Comparison of ENCODE assay signal across 16 cellular contexts in the genomic region with DNA sequence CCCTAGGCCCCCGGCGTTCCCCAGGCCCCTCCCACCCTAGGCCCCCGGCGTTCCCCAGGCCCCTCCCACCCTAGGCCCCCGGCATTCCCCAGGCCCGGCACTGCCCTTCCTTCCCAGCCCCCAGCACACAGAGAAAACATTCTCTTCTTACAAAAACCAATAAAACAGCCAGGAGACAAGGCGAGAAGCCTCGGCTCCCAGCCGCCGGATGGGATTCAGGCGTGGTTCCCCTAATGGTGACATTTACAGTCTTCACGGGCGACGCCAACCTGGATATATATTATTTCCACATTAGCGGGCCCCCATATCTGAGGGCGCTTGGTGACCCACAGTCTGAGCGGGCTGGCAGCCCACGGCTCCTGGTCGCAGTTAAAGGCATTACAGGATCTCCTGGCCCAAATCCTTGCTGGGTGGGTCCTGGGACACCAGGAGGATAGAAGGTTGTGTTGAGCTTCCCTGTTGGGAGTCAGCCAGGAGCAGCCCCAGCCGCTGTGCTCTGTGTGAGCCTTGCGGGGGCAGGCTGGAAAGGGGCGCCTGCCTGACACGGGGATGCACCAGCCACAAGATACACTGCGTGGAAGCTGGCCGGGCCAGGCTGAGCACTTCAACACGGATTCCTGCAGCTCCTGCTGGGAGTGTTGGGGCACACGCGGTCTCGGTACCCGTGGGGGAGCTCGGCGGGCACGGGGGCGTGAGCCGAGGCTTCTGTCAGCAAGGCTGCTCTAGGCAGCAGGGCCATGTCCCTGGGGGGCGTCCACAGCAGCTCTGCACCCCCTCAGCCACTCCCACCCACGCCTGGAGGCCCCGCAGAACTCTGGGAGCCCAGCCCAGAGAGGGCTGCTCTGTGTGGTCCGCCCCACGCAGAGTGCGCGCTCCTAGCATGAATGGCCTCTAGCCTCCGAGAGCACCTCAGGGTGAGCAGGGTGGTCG.
DNase-seq lines count a peak whose midpoint lies in the region; ATAC-seq and TF ChIP-seq lines count a peak whose summit lies in the region.
"Had no signal": no experiment of that assay in that cellular context is flagged by ENCODE, and none has a peak within 500 bp of the region (broad histone marks: within the 10 kb centered on the region; RNA-seq: fewer than 3 reads in every experiment).

No MANE protein-coding gene starts in this region.

- POLR2A ChIA-PET in GM10248 (lab: Yijun Ruan, JAX): no interaction called here

- H3K27ac Mint-ChIP-seq in H9 (no peak overlapping the region; a peak in 1 of 7 replicates), progenitor cell of endocrine pancreas (peak overlapping the region; percentile 92)
- H3K27ac Mint-ChIP-seq: activated B cell treated with CpG ODN at 0.5 μM for 24 hours; naive thymus-derived CD8-positive, alpha-beta T cell; T-helper 17 cell had no signal

- H3K9me3 Mint-ChIP-seq in H9 (no peaks in the 10 kb centered on the region), progenitor cell of endocrine pancreas (ENCODE audit: low read depth) (no peaks in the 10 kb centered on the region)
- H3K9me3 Mint-ChIP-seq: activated B cell treated with CpG ODN at 0.5 μM for 24 hours had no signal

- H3K23ac ChIP-seq in H9 (ENCODE audit: insufficient read length, low read depth, low read length): no peak overlapping the region

- H3T11ph ChIP-seq in H9 (ENCODE audit: low read length): no peak overlapping the region

- H3K4me3 Mint-ChIP-seq in H9 (peak overlapping the region; percentile 59 to 76), progenitor cell of endocrine pancreas (ENCODE audit: low read depth) (peak overlapping the region; percentile 69)
- H3K4me3 Mint-ChIP-seq: activated B cell treated with CpG ODN at 0.5 μM for 24 hours; naive thymus-derived CD8-positive, alpha-beta T cell; T-helper 17 cell had no signal

- H4K20me1 ChIP-seq in H9 (ENCODE audit: control insufficient read depth, insufficient read depth, insufficient read length): no peaks in the 10 kb centered on the region

- H3K4me2 ChIP-seq in H9 (ENCODE audit: insufficient read depth, insufficient read length, low read length): peak overlapping the region; percentile 12

- no peaks in the 10 kb centered on the region for H3K9me3 ChIP-seq in H9 (ENCODE audit: control insufficient read depth, low read depth, low read length)

- H2BK15ac ChIP-seq in H9 (ENCODE audit: low read depth, low read length): no peak overlapping the region

- no peaks in the 10 kb centered on the region for H3K27me3 ChIP-seq in H9 (ENCODE audit: insufficient read depth, low read length)

- no peaks in the 10 kb centered on the region for H3K4me1 ChIP-seq in H9 (ENCODE audit: insufficient read depth, low read length)

- CTCF ChIA-PET in GM10248 (lab: Yijun Ruan, JAX): no interaction called here

- H3K27me3 Mint-ChIP-seq in H9 (ENCODE audit: low read depth): peaks cover 3% of the 10 kb centered on the region
- H3K27me3 Mint-ChIP-seq in progenitor cell of endocrine pancreas: no peaks in the 10 kb centered on the region
- H3K27me3 Mint-ChIP-seq: activated B cell treated with CpG ODN at 0.5 μM for 24 hours; naive thymus-derived CD8-positive, alpha-beta T cell; T-helper 17 cell had no signal

- H2AFZ ChIP-seq in H9 (ENCODE audit: low read length): no peak overlapping the region

- H3K79me1 ChIP-seq in H9 (ENCODE audit: insufficient read depth, low read depth, low read length, poor library complexity, severe bottlenecking): no peaks in the 10 kb centered on the region

- no CpG with 5 or more reads among the region's 44 CpGs for WGBS in H9 (ENCODE audit: extremely low coverage, insufficient read length, low lambda C conversion rate)

- H3K27ac ChIP-seq in H9 (ENCODE audit: insufficient read length, low read depth, low read length) (no peak overlapping the region), cingulate gyrus (ENCODE audit: low read depth, low read length) (peak overlapping the region; percentile 2)

- H4K91ac ChIP-seq in H9 (ENCODE audit: insufficient read length, low read depth, low read length): no peak overlapping the region

- H2BK120ac ChIP-seq in H9 (ENCODE audit: low read depth, low read length, poor library complexity, severe bottlenecking): no peak overlapping the region

- no peak overlapping the region for H2BK5ac ChIP-seq in H9 (ENCODE audit: insufficient read length, low read length)

- no peak overlapping the region for H2AK5ac ChIP-seq in H9 (ENCODE audit: insufficient read length, low read length)

- no peak overlapping the region for H3K4ac ChIP-seq in H9 (ENCODE audit: low read depth, low read length)

- H3K56ac ChIP-seq in H9 (ENCODE audit: insufficient read length, low read depth, low read length): no peak overlapping the region

- H2BK20ac ChIP-seq in H9 (ENCODE audit: low read depth, low read length, poor library complexity, severe bottlenecking): no peak overlapping the region

- no peak for TF ChIP-seq CTCF in H9 (conservative IDR thresholded peaks at IDR 0.05)
- TF ChIP-seq CTCF in progenitor cell of endocrine pancreas (IDR thresholded peaks at IDR 0.05; ENCODE audit: unreplicated experiment): no peak
- TF ChIP-seq CTCF in GM10248 (IDR thresholded peaks at IDR 0.05; ENCODE audit: control extremely low read depth, extremely low read depth, low read depth, missing control alignments): no peak

- DNase-seq in H9: no peak
- DNase-seq in iPS-NIHi7 (ENCODE audit: extremely low spot score): peak; percentile 82
- no peak for DNase-seq in progenitor cell of endocrine pancreas (ENCODE audit: low spot score, unreplicated experiment)
- no peak for DNase-seq in ureter (ENCODE audit: low spot score)
- DNase-seq in GM10248 (ENCODE audit: extremely low spot score): no peak
- DNase-seq: activated B cell treated with CpG ODN at 0.5 μM for 24 hours, activated gamma-delta T cell treated with Interleukin-2 at 50 U/mL for 16 hours, dermis blood vessel endothelial cell, EL, NCI-H446 had no signal

- no peaks in the 10 kb centered on the region for H3K79me2 ChIP-seq in H9 (ENCODE audit: insufficient read depth, low read length)

- H3K36me3 Mint-ChIP-seq in H9 (ENCODE audit: insufficient read depth in 1 of 3, low read depth in 3 of 3) (no peaks in the 10 kb centered on the region), progenitor cell of endocrine pancreas (ENCODE audit: insufficient read depth) (peaks cover 3% of the 10 kb centered on the region)

- no peak overlapping the region for H2BK12ac ChIP-seq in H9 (ENCODE audit: insufficient read length, low read depth, low read length)

- no peak overlapping the region for H4K5ac ChIP-seq in H9 (ENCODE audit: insufficient read length, low read depth, low read length)

- ATAC-seq in HG03520 (IDR thresholded peaks at IDR 0.05; ENCODE audit: unreplicated experiment) (no peak), GM19351 (IDR thresholded peaks at IDR 0.05; ENCODE audit: unreplicated experiment) (no peak)
- ATAC-seq: GM12878; naive thymus-derived CD8-positive, alpha-beta T cell; T-helper 17 cell had no signal

- H3K14ac ChIP-seq in H9 (ENCODE audit: insufficient read depth, low read length): peak overlapping the region; percentile 36; the same call in 1 of the 2 replicates

- H4K8ac ChIP-seq in H9 (replicated peaks; ENCODE audit: insufficient read length, low read depth, low read length): no peak overlapping the region

- H3K18ac ChIP-seq in H9 (ENCODE audit: insufficient read length, low read depth, low read length): peak overlapping the region; percentile 46

- H3K9ac ChIP-seq in H9 (ENCODE audit: extremely low read depth, insufficient read length, low read length): no peak overlapping the region

- peaks cover 8% of the 10 kb centered on the region for H3K23me2 ChIP-seq in H9 (ENCODE audit: insufficient read length, low read depth, low read length, poor library complexity, severe bottlenecking)

- H3K4me1 Mint-ChIP-seq in H9 (peaks cover 0 to 18% of the 10 kb centered on the region in 2 experiments; a peak in 2 of 4 replicates), progenitor cell of endocrine pancreas (ENCODE audit: low read depth) (no peaks in the 10 kb centered on the region)
- H3K4me1 Mint-ChIP-seq: activated B cell treated with CpG ODN at 0.5 μM for 24 hours; naive thymus-derived CD8-positive, alpha-beta T cell; T-helper 17 cell had no signal
